Comparison of ENCODE assay signal across 11 cellular contexts in the genomic region with DNA sequence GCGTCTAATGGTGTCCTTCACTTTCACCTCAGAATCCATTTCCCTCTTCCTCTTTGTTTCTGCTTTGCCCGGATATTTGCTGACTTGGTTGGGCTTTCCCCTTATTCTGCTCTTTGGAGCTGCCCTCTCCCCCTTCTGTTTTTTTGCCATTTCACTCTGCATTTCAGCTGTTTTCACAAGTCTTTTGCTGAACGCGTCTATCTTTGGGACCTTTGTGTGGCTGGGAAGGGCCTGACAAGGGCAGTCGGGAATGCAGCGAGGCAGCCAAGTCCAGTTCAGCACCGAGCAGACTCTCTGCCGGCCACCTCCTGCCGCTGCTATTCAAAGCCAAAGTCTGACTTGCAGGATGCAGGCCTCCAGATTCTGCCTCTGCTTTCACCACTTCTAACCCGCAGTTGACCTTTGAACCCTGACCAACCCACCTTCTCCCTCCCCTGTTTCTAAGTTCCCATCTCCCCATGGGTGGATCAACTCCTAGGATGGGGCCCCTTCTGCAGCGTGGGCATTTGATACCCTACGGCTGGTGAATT. TPM values are rescaled to one million over a fixed set of nuclear protein-coding genes. Genes with fewer than 3 reads are reported as not detected.
A peak's percentile ranks its signal among the peaks of the same experiment; 100 is the strongest.
DNase-seq lines count a peak whose midpoint lies in the region; ATAC-seq and TF ChIP-seq lines count a peak whose summit lies in the region.
"Had no signal": no experiment of that assay in that cellular context is flagged by ENCODE, and none has a peak within 500 bp of the region (broad histone marks: within the 10 kb centered on the region; RNA-seq: fewer than 3 reads in every experiment).

No MANE protein-coding gene starts in this region.

- no peak for TF ChIP-seq POLR2A in gastroesophageal sphincter (IDR thresholded peaks at IDR 0.05)

- H3K36me3 ChIP-seq in gastroesophageal sphincter (peaks cover 0 to 43% of the 10 kb centered on the region in 2 donors), PC-9 (ENCODE audit: low read depth) (no peaks in the 10 kb centered on the region)

- H4K20me1 ChIP-seq in PC-9 (ENCODE audit: insufficient read depth) = no peaks in the 10 kb centered on the region

- BruUV-seq in PC-9 (replicated peaks; lab: Mats Ljungman, UMichigan) = no TSS peak

- H3K27ac ChIP-seq in gastroesophageal sphincter (peak overlapping the region in 3 of 4 donors; percentile 6 to 32 (median 23)), PC-9 (no peak overlapping the region)

- H3K4me3 ChIP-seq in gastroesophageal sphincter = no peak overlapping the region
- H3K4me3 ChIP-seq in PC-9 = no peak overlapping the region

- H3K4me1 ChIP-seq in gastroesophageal sphincter (peaks cover 0 to 11% (median 0%) of the 10 kb centered on the region in 3 donors), PC-9 (replicated peaks; ENCODE audit: insufficient read depth) (no peaks in the 10 kb centered on the region)

- WGBS in gastroesophageal sphincter (ENCODE audit: low coverage in 1 of 2), 2 donors = 30 to 45% methylated on average over 8 to 9 of the region's 12 CpGs

- TF ChIP-seq CTCF in gastroesophageal sphincter (IDR thresholded peaks at IDR 0.05) (no peak), nephron progenitor cell (IDR thresholded peaks at IDR 0.05) (no peak), PC-9 (conservative IDR thresholded peaks at IDR 0.05) (no peak)

- H3K79me2 ChIP-seq in PC-9 (ENCODE audit: low read depth) = no peaks in the 10 kb centered on the region

- H3K9me3 ChIP-seq in gastroesophageal sphincter = no peaks in the 10 kb centered on the region
- no peaks in the 10 kb centered on the region for H3K9me3 ChIP-seq in PC-9 (ENCODE audit: insufficient read depth, low read depth)

- H3K27me3 Mint-ChIP-seq in nephron progenitor cell (ENCODE audit: low read depth, poor library complexity) = no peaks in the 10 kb centered on the region
- no peaks in the 10 kb centered on the region for H3K27me3 Mint-ChIP-seq in stimulated activated memory B cell treated with anti-CD40 and anti-IgM and Interleukin-4, amounts not matched to agents 10 μg/mL and 1 μg/mL and 100 μg/mL, for 72 hours
- H3K27me3 Mint-ChIP-seq: effector memory CD8-positive, alpha-beta T cell had no signal

- H3K27me3 ChIP-seq in gastroesophageal sphincter = no peaks in the 10 kb centered on the region
- H3K27me3 ChIP-seq in PC-9 (ENCODE audit: insufficient read depth, low read depth) = peaks cover 3% of the 10 kb centered on the region; the same call in 1 of the 2 replicates

- ATAC-seq in Right ventricle myocardium inferior (peak; percentile 97), gastroesophageal sphincter (peak; percentile 61), GM21390 (IDR thresholded peaks at IDR 0.05; ENCODE audit: unreplicated experiment) (no peak)
- ATAC-seq in stimulated activated memory B cell treated with anti-CD40 and anti-IgM and Interleukin-4, amounts not matched to agents 10 μg/mL and 1 μg/mL and 100 μg/mL, for 72 hours = no peak
- ATAC-seq: effector memory CD8-positive, alpha-beta T cell; PC-3 had no signal

- H3K4me3 Mint-ChIP-seq in nephron progenitor cell = peak overlapping the region; percentile 26
- H3K4me3 Mint-ChIP-seq in stimulated activated memory B cell treated with anti-CD40 and anti-IgM and Interleukin-4, amounts not matched to agents 10 μg/mL and 1 μg/mL and 100 μg/mL, for 72 hours = no peak overlapping the region
- H3K4me3 Mint-ChIP-seq: effector memory CD8-positive, alpha-beta T cell had no signal

- POLR2A ChIA-PET in PC-9 (lab: Charles Lee; ENCODE audit: unreplicated experiment) = no interaction called here

- peak overlapping the region; percentile 67 for H3K27ac Mint-ChIP-seq in nephron progenitor cell
- H3K27ac Mint-ChIP-seq in stimulated activated memory B cell treated with anti-CD40 and anti-IgM and Interleukin-4, amounts not matched to agents 10 μg/mL and 1 μg/mL and 100 μg/mL, for 72 hours = no peak overlapping the region
- H3K27ac Mint-ChIP-seq: effector memory CD8-positive, alpha-beta T cell had no signal

- peaks cover 32% of the 10 kb centered on the region for H3K4me1 Mint-ChIP-seq in nephron progenitor cell
- H3K4me1 Mint-ChIP-seq in stimulated activated memory B cell treated with anti-CD40 and anti-IgM and Interleukin-4, amounts not matched to agents 10 μg/mL and 1 μg/mL and 100 μg/mL, for 72 hours = no peaks in the 10 kb centered on the region

- CTCF ChIA-PET in PC-9 (lab: Charles Lee) = no interaction called here

- no peaks in the 10 kb centered on the region for H3K9me2 ChIP-seq in PC-9 (ENCODE audit: insufficient read depth)

- no peak overlapping the region for H2AFZ ChIP-seq in PC-9

- H3K4me2 ChIP-seq in PC-9 = no peak overlapping the region

- no peaks in the 10 kb centered on the region for H3F3A ChIP-seq in PC-9 (ENCODE audit: insufficient read depth, low read depth)

- intact Hi-C loops in Right ventricle myocardium inferior (cut with DNase I) (loop anchor here (5.0 kb wide), 1 partner anchor 39 kb away; a partner anchor contains a TSS), cardiac septum (cut with DNase I) (no loop called here), PC-9 (cut with micrococcal nuclease; ENCODE audit: unreplicated experiment) (no loop called here)

- H3K9me3 Mint-ChIP-seq in nephron progenitor cell = no peaks in the 10 kb centered on the region
- no peaks in the 10 kb centered on the region for H3K9me3 Mint-ChIP-seq in stimulated activated memory B cell treated with anti-CD40 and anti-IgM and Interleukin-4, amounts not matched to agents 10 μg/mL and 1 μg/mL and 100 μg/mL, for 72 hours
- H3K9me3 Mint-ChIP-seq: effector memory CD8-positive, alpha-beta T cell had no signal

- peak; percentile 85 for DNase-seq in Right ventricle myocardium inferior (ENCODE audit: missing footprints)
- no peak for DNase-seq in cardiac septum (ENCODE audit: low spot score)
- DNase-seq in nephron progenitor cell = peak; percentile 23
- DNase-seq in NCI-H345 treated with DMSO at 0.1 percent for 48 hours (lab: John Stamatoyannopoulos, UW; ENCODE audit: unreplicated experiment) = no peak
- DNase-seq in PC-9 = no peak
- DNase-seq: 8988T; effector memory CD8-positive, alpha-beta T cell; PC-3 had no signal

- no peak for TF ChIP-seq EP300 in gastroesophageal sphincter (IDR thresholded peaks at IDR 0.05)

- H3K36me3 Mint-ChIP-seq in nephron progenitor cell (ENCODE audit: low read depth) = no peaks in the 10 kb centered on the region
- no peaks in the 10 kb centered on the region for H3K36me3 Mint-ChIP-seq in stimulated activated memory B cell treated with anti-CD40 and anti-IgM and Interleukin-4, amounts not matched to agents 10 μg/mL and 1 μg/mL and 100 μg/mL, for 72 hours

RNA-seq across cellular contexts. Expression of a gene that starts 38.2 kb away (rescaled TPM):
- total RNA-seq in Right ventricle myocardium inferior (43.3 TPM), cardiac septum (35.3 TPM), gastroesophageal sphincter (10 to 100 TPM; 37.6 to 96.6 (median 66.5) TPM), PC-9 (2021) (0.57 and 1.3 TPM in 2 replicates)

Comparison
In these comparisons a context has a peak if more than half of its experiments do, and no peak if none do; other contexts are left out.
1. DNase-seq: peak in Right ventricle myocardium inferior (single experiment) and nephron progenitor cell (single experiment); none in cardiac septum (single experiment), NCI-H345 treated with DMSO at 0.1 percent for 48 hours (single experiment) and PC-9 (0 of 2).
2. ATAC-seq: peak in Right ventricle myocardium inferior (single experiment) and gastroesophageal sphincter (single experiment); none in GM21390 (single experiment) and stimulated activated memory B cell treated with anti-CD40 and anti-IgM and Interleukin-4, amounts not matched to agents 10 μg/mL and 1 μg/mL and 100 μg/mL, for 72 hours (single experiment).
3. RNA of a gene that starts 38.2 kb away (total RNA-seq): 37.6 to 96.6 TPM in gastroesophageal sphincter, 43.3 TPM in Right ventricle myocardium inferior (single experiment) and 35.3 TPM in cardiac septum (single experiment); 0.57 to 1.3 TPM in PC-9; every median in the first group is over 10 times any median in the second.